ENCODE assay signal across 19 cellular contexts in the genomic region with DNA sequence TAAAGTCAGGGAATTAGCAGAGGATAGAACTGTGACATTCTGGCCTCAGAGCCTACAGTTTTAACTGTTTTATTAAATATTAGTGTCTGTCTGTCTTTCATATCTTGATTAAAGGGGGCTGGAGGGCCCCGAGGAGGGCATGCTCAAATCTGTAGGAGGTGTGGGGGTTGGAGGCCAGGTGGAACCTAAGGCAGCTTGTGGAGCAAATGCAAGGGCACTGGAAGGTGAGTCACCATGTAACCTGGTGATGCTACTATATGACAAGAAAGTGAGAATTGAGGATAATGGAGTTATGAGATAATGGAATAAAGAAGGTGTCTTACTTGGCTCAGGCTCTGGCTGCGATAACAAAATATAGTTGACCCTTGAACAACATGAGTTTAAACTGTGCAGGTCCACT. TPM values are rescaled to one million over a fixed set of nuclear protein-coding genes. Genes with fewer than 3 reads are reported as not detected.
A peak's percentile ranks its signal among the peaks of the same experiment; 100 is the strongest.
DNase-seq lines count a peak whose midpoint lies in the region; ATAC-seq and TF ChIP-seq lines count a peak whose summit lies in the region.
"Had no signal": no experiment of that assay in that cellular context is flagged by ENCODE, and none has a peak within 500 bp of the region (broad histone marks: within the 10 kb centered on the region; RNA-seq: fewer than 3 reads in every experiment).

No MANE protein-coding gene starts in this region.

- no peak for ATAC-seq in CD8-positive, alpha-beta T cell
- no peak for ATAC-seq in HG03520 (IDR thresholded peaks at IDR 0.05; ENCODE audit: unreplicated experiment)
- ATAC-seq: HepG2, left lung had no signal

- H4K20me1 ChIP-seq in PC-9 (ENCODE audit: insufficient read depth) (no peaks in the 10 kb centered on the region), smooth muscle cell (ENCODE audit: low read depth) (no peaks in the 10 kb centered on the region)

- POLR2A ChIA-PET in CD8-positive, alpha-beta T cell (lab: Charles Lee) = no interaction called here
- POLR2A ChIA-PET in PC-9 (lab: Charles Lee; ENCODE audit: unreplicated experiment) = no interaction called here

- no TSS peak for BruUV-seq in PC-9 (replicated peaks; lab: Mats Ljungman, UMichigan)

- no peak overlapping the region for H3K4me3 ChIP-seq in CD8-positive, alpha-beta T cell (ENCODE audit: low read depth, low read length)
- H3K4me3 ChIP-seq in PC-9 = no peak overlapping the region
- no peak overlapping the region for H3K4me3 ChIP-seq in smooth muscle cell
- H3K4me3 ChIP-seq: left lung, right atrium auricular region, tibial nerve had no signal

- peaks cover 49% of the 10 kb centered on the region for H3K4me1 Mint-ChIP-seq in CD8-positive, alpha-beta T cell (ENCODE audit: low read depth)
- peaks cover 56% of the 10 kb centered on the region for H3K4me1 Mint-ChIP-seq in activated naive CD4-positive, alpha-beta T cell treated with anti-CD3 and anti-CD28 coated beads for 36 hours (ENCODE audit: low read depth)

- WGBS in smooth muscle cell (ENCODE audit: low lambda C conversion rate) = 93% methylated on average over 2 of the region's 2 CpGs

- no peak overlapping the region for H3K27ac ChIP-seq in CD8-positive, alpha-beta T cell (ENCODE audit: low read depth, low read length)
- H3K27ac ChIP-seq in PC-9 = peak overlapping the region; percentile 85; the same call in 1 of the 2 replicates
- H3K27ac ChIP-seq in smooth muscle cell (ENCODE audit: low read depth) = peak overlapping the region; percentile 12
- H3K27ac ChIP-seq: brain microvascular endothelial cell, left lung, right atrium auricular region, tibial nerve had no signal

- no peaks in the 10 kb centered on the region for H3K27me3 Mint-ChIP-seq in CD8-positive, alpha-beta T cell (ENCODE audit: low read depth)
- no peaks in the 10 kb centered on the region for H3K27me3 Mint-ChIP-seq in activated naive CD4-positive, alpha-beta T cell treated with anti-CD3 and anti-CD28 coated beads for 36 hours (ENCODE audit: low read depth)
- H3K27me3 Mint-ChIP-seq: dendritic cell treated with granulocyte-macrophage colony-stimulating factor and Interleukin-4, amounts not matched to agents 40 ng/mL and 50 ng/mL, for 4 days had no signal

- H2AFZ ChIP-seq in PC-9 (no peak overlapping the region), smooth muscle cell (ENCODE audit: low read depth) (no peak overlapping the region)

- no peaks in the 10 kb centered on the region for H3K9me2 ChIP-seq in PC-9 (ENCODE audit: insufficient read depth)

- H3K4me3 Mint-ChIP-seq in CD8-positive, alpha-beta T cell = peak overlapping the region; percentile 33
- H3K4me3 Mint-ChIP-seq in activated naive CD4-positive, alpha-beta T cell treated with anti-CD3 and anti-CD28 coated beads for 36 hours = no peak overlapping the region
- H3K4me3 Mint-ChIP-seq: B cell; dendritic cell treated with granulocyte-macrophage colony-stimulating factor and Interleukin-4, amounts not matched to agents 40 ng/mL and 50 ng/mL, for 4 days had no signal

- no peaks in the 10 kb centered on the region for H3K27me3 ChIP-seq in CD8-positive, alpha-beta T cell (ENCODE audit: insufficient read depth, low read length)
- H3K27me3 ChIP-seq in PC-9 (ENCODE audit: insufficient read depth, low read depth) (no peaks in the 10 kb centered on the region), smooth muscle cell (ENCODE audit: low read depth) (no peaks in the 10 kb centered on the region)
- H3K27me3 ChIP-seq: brain microvascular endothelial cell, left lung, right atrium auricular region, tibial nerve had no signal

- no peaks in the 10 kb centered on the region for H3K36me3 ChIP-seq in CD8-positive, alpha-beta T cell (ENCODE audit: insufficient read depth, low read length)
- H3K36me3 ChIP-seq in PC-9 (ENCODE audit: low read depth) (no peaks in the 10 kb centered on the region), smooth muscle cell (ENCODE audit: low read depth) (no peaks in the 10 kb centered on the region)
- H3K36me3 ChIP-seq: brain microvascular endothelial cell, left lung, right atrium auricular region, tibial nerve had no signal

- no peaks in the 10 kb centered on the region for H3K9me3 Mint-ChIP-seq in CD8-positive, alpha-beta T cell
- no peaks in the 10 kb centered on the region for H3K9me3 Mint-ChIP-seq in activated naive CD4-positive, alpha-beta T cell treated with anti-CD3 and anti-CD28 coated beads for 36 hours
- H3K9me3 Mint-ChIP-seq: activated T-helper 2 cell treated with anti-CD3 and anti-CD28 coated beads, Interferon-gamma antibody, Interleukin-2, Interleukin-4, amounts not matched to agents 10 μg/mL and 5 μg/mL and 100 μg/mL, durations not matched to agents 14 hours and 24 hours and 36 hours; dendritic cell treated with granulocyte-macrophage colony-stimulating factor and Interleukin-4, amounts not matched to agents 40 ng/mL and 50 ng/mL, for 4 days had no signal

- CTCF ChIA-PET in CD8-positive, alpha-beta T cell (lab: Charles Lee) = interaction anchor here (0.7 to 1.5 kb wide), 3 partner anchors 10 to 57 kb away, joined by 3 to 5 read pairs (median 4); no protein-coding TSS in a partner anchor
- CTCF ChIA-PET in PC-9 (lab: Charles Lee) = no interaction called here
- CTCF ChIA-PET in activated naive CD4-positive, alpha-beta T cell treated with anti-CD3 and anti-CD28 coated beads for 36 hours (lab: Charles Lee) = no interaction called here

- TF ChIP-seq CTCF in CD8-positive, alpha-beta T cell (IDR thresholded peaks at IDR 0.05) = no peak
- TF ChIP-seq CTCF in PC-9 (conservative IDR thresholded peaks at IDR 0.05) = no peak
- TF ChIP-seq CTCF in smooth muscle cell (IDR thresholded peaks at IDR 0.05; ENCODE audit: borderline replicate concordance, insufficient read depth, poor library complexity, severe bottlenecking) = no peak

- H3K9ac ChIP-seq in smooth muscle cell (ENCODE audit: low read depth) = no peak overlapping the region

- H3F3A ChIP-seq in PC-9 (ENCODE audit: insufficient read depth, low read depth) (peaks cover 38% of the 10 kb centered on the region), smooth muscle cell (ENCODE audit: low read depth) (no peaks in the 10 kb centered on the region)

- peak overlapping the region; percentile 74 for H3K27ac Mint-ChIP-seq in CD8-positive, alpha-beta T cell
- peak overlapping the region; percentile 64 for H3K27ac Mint-ChIP-seq in activated naive CD4-positive, alpha-beta T cell treated with anti-CD3 and anti-CD28 coated beads for 36 hours
- H3K27ac Mint-ChIP-seq: activated T-helper 2 cell treated with anti-CD3 and anti-CD28 coated beads, Interferon-gamma antibody, Interleukin-2, Interleukin-4, amounts not matched to agents 10 μg/mL and 5 μg/mL and 100 μg/mL, durations not matched to agents 14 hours and 24 hours and 36 hours; B cell; dendritic cell treated with granulocyte-macrophage colony-stimulating factor and Interleukin-4, amounts not matched to agents 40 ng/mL and 50 ng/mL, for 4 days had no signal

- H3K79me2 ChIP-seq in PC-9 (ENCODE audit: low read depth) (no peaks in the 10 kb centered on the region), smooth muscle cell (ENCODE audit: low read depth) (no peaks in the 10 kb centered on the region)

- no peaks in the 10 kb centered on the region for H3K9me3 ChIP-seq in CD8-positive, alpha-beta T cell (ENCODE audit: low read length)
- no peaks in the 10 kb centered on the region for H3K9me3 ChIP-seq in PC-9 (ENCODE audit: insufficient read depth, low read depth)
- H3K9me3 ChIP-seq in smooth muscle cell (replicated peaks; ENCODE audit: low read depth) = no peaks in the 10 kb centered on the region
- H3K9me3 ChIP-seq: left lung, right atrium auricular region, tibial nerve had no signal

- H3K36me3 Mint-ChIP-seq in CD8-positive, alpha-beta T cell = no peaks in the 10 kb centered on the region
- H3K36me3 Mint-ChIP-seq in activated naive CD4-positive, alpha-beta T cell treated with anti-CD3 and anti-CD28 coated beads for 36 hours (ENCODE audit: low read depth) = no peaks in the 10 kb centered on the region

- DNase-seq in CD8-positive, alpha-beta T cell = no peak
- DNase-seq in PC-9 = no peak
- peak; percentile 36 for DNase-seq in activated naive CD4-positive, alpha-beta T cell treated with anti-CD3 and anti-CD28 coated beads for 36 hours
- no peak for DNase-seq in smooth muscle cell (lab: John Stamatoyannopoulos, UW; ENCODE audit: unreplicated experiment)
- no peak for DNase-seq in NCI-H1092 (lab: John Stamatoyannopoulos, UW)
- DNase-seq in HUDEP-2 (lab: John Stamatoyannopoulos, UW; ENCODE audit: unreplicated experiment in 76 of 76) = no peak
- DNase-seq: brain microvascular endothelial cell, GOT3, left lung, NCI-H146, nucleus accumbens had no signal

- H3K4me2 ChIP-seq in PC-9 = no peak overlapping the region
- H3K4me2 ChIP-seq in smooth muscle cell = no peak overlapping the region

- peaks cover 32% of the 10 kb centered on the region for H3K4me1 ChIP-seq in CD8-positive, alpha-beta T cell (ENCODE audit: insufficient read depth, low read length)
- H3K4me1 ChIP-seq in PC-9 (replicated peaks; ENCODE audit: insufficient read depth) = peaks cover 62% of the 10 kb centered on the region
- H3K4me1 ChIP-seq in smooth muscle cell (ENCODE audit: low read depth) = no peaks in the 10 kb centered on the region
- H3K4me1 ChIP-seq: right atrium auricular region, tibial nerve had no signal

- intact Hi-C loops in CD8-positive, alpha-beta T cell (cut with DNase I, micrococcal nuclease) = loop anchor here in 1 of 2 experiments (2.0 kb wide), 1 partner anchor 34 kb away; no protein-coding TSS in a partner anchor
- intact Hi-C loops in PC-9 (cut with micrococcal nuclease; ENCODE audit: unreplicated experiment) = no loop called here
- intact Hi-C loops in activated naive CD4-positive, alpha-beta T cell treated with anti-CD3 and anti-CD28 coated beads for 36 hours (cut with micrococcal nuclease) = no loop called here

RNA-seq across cellular contexts. Expression of gene TMEM86A, which starts 27.3 kb away (rescaled TPM):
- total RNA-seq in CD8-positive, alpha-beta T cell = 1 to 10 TPM; 5.2 to 6.1 TPM
- 1.4 and 2.1 TPM in 2 replicates for total RNA-seq in PC-9 (2021)
- under 1 TPM; 0.05 to 0.15 TPM for total RNA-seq in activated naive CD4-positive, alpha-beta T cell treated with anti-CD3 and anti-CD28 coated beads for 36 hours
- 1.2 and 2.0 TPM in 2 replicates for total RNA-seq in smooth muscle cell
- polyA plus RNA-seq in smooth muscle cell = 2.0 and 2.6 TPM in 2 replicates

RNA-seq across cellular contexts. Expression of gene SPTY2D1, which starts 37.1 kb away (rescaled TPM):
- 10 to 100 TPM; 74.9 to 76.9 TPM for total RNA-seq in CD8-positive, alpha-beta T cell
- 22.3 and 23.7 TPM in 2 replicates for total RNA-seq in PC-9 (2021)
- 10 to 100 TPM; 13.9 to 15.0 TPM for total RNA-seq in activated naive CD4-positive, alpha-beta T cell treated with anti-CD3 and anti-CD28 coated beads for 36 hours
- 42.7 and 77.5 TPM in 2 replicates for total RNA-seq in smooth muscle cell
- polyA plus RNA-seq in smooth muscle cell = 18.3 and 18.8 TPM in 2 replicates

RNA-seq across cellular contexts. Expression of gene IGSF22, which starts 54.7 kb away (rescaled TPM):
- 1 to 10 TPM; 2.9 to 4.1 TPM for total RNA-seq in CD8-positive, alpha-beta T cell
- total RNA-seq in PC-9 (2021) = 0.33 and 0.63 TPM in 2 replicates
- 1 to 10 TPM; 1.2 to 1.3 TPM for total RNA-seq in activated naive CD4-positive, alpha-beta T cell treated with anti-CD3 and anti-CD28 coated beads for 36 hours
- total RNA-seq in smooth muscle cell = 0.09 TPM in 1 of 2 replicates, not detected in the other
- not detected in 2 replicates for polyA plus RNA-seq in smooth muscle cell
- total RNA-seq: HepG2, RPMI7951 had no signal
- polyA plus RNA-seq: HepG2 had no signal
